In the genomic region with DNA sequence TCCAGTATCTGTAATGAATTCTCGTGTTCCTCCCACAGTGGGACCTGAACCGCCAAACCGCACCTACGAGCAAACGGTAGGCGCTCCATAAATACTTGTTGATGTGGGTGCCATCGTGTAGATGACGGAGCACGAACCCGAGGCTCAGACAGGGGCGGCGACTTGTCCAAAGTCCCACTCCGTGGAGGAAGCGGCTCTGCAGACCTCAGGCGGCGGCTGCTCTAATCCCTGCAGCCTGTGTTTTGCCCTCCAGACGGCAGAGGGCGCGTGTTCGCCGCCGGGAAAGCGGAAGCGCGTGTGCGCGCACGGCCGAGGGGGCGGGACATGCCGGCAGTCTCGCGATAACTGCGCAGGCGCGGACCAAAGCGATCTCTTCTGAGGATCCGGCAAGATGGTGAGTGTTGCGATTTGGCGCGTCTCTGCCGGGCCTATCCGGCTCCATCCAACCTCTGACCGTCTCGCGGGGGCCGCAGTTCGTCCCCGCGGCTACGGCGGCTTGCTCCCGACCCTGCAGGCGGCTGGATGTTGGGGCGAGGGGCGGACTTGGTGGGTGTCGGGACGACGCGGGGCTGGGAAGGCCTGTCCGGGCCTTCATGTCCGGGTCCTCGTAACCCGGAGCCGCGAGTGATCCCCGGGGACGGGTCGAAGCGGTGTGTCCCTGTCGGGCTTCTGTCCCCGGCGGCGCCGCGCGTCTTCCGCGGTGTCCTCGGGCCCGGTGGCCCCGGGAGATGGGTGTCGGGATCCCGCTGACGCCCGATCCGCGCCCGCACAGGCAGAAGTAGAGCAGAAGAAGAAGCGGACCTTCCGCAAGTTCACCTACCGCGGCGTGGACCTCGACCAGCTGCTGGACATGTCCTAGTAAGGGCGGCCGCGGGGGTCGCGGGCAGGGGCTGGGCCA, we compare ENCODE assay signal across 8 cellular contexts. TPM values are rescaled to one million over a fixed set of nuclear protein-coding genes. Genes with fewer than 3 reads are reported as not detected.
DNase-seq lines count a peak whose midpoint lies in the region; ATAC-seq and TF ChIP-seq lines count a peak whose summit lies in the region.

Gene RPS15, plus strand, starts transcription at position 362 of the 898 bp plus-strand sequence. Its CDS starts 30 bp downstream, at position 392.

- DNase-seq in DMS 273 treated with DMSO at 0.1 percent for 48 hours (lab: John Stamatoyannopoulos, UW) = peak; percentile 81
- DNase-seq in OCI-M1 (lab: John Stamatoyannopoulos, UW) = peak; percentile 92
- peak; percentile 92 for DNase-seq in activated T-cell treated with anti-CD3 and anti-CD28 coated beads for 24 hours (ENCODE audit: low read depth)
- DNase-seq in epithelial cell of esophagus (ENCODE audit: low read depth) = peak; percentile 95
- peak; percentile 96 for DNase-seq in mucosa of gallbladder (ENCODE audit: low spot score)
- DNase-seq in stimulated activated CD8-positive, alpha-beta memory T cell treated with anti-CD3 and anti-CD28 coated beads, Interleukin-4, amount 100 ng/mL, for 24 hours (ENCODE audit: low read depth) = peak; percentile 91

- ATAC-seq in GM21526 (IDR thresholded peaks at IDR 0.05; ENCODE audit: low FRiP score, unreplicated experiment) = peak; percentile 61

- TF ChIP-seq RAD21 in Ishikawa (IDR thresholded peaks at IDR 0.05; ENCODE audit: low read depth) = peak; percentile 42; the same call in 1 of the 2 replicates

- TF ChIP-seq CTCF in epithelial cell of esophagus (IDR thresholded peaks at IDR 0.05; ENCODE audit: insufficient read depth, low read depth, low read length, missing control alignments) = peak; percentile 89

- peak; percentile 35; the same call in 1 of the 2 replicates for TF ChIP-seq EP300 in Ishikawa (IDR thresholded peaks at IDR 0.05; ENCODE audit: borderline replicate concordance)

- H3K4me3 ChIP-seq in epithelial cell of esophagus (ENCODE audit: low read length) = peak within 1 kb of the TSS; percentile 93

TF ChIP-seq in Ishikawa, 13 proteins besides CTCF, POLR2A, EP300 and RAD21:
- TF ChIP-seq CEBPB (IDR thresholded peaks at IDR 0.05) (peak; percentile 6; the same call in 1 of the 2 replicates), TCF12 (IDR thresholded peaks at IDR 0.05; ENCODE audit: low read depth) (peak; percentile 81), NFIC (IDR thresholded peaks at IDR 0.05) (no peak), EGR1 (IDR thresholded peaks at IDR 0.05) (0 out of 2 replicates have a peak, but pooled peaks have one; percentile 46), ZBTB7A (IDR thresholded peaks at IDR 0.05; ENCODE audit: low read depth) (0 out of 2 replicates have a peak, but pooled peaks have one; percentile 36), FOXM1 (IDR thresholded peaks at IDR 0.05; ENCODE audit: borderline replicate concordance, low read depth) (no peak), CREB1 (IDR thresholded peaks at IDR 0.05; ENCODE audit: low read depth) (no peak), TEAD4 (IDR thresholded peaks at IDR 0.05) (no peak), TAF1 (IDR thresholded peaks at IDR 0.05; ENCODE audit: low read depth) (peak; percentile 100), YY1 (IDR thresholded peaks at IDR 0.05; ENCODE audit: low read depth) (peak; percentile 89)
- TF ChIP-seq, protein P1, sequence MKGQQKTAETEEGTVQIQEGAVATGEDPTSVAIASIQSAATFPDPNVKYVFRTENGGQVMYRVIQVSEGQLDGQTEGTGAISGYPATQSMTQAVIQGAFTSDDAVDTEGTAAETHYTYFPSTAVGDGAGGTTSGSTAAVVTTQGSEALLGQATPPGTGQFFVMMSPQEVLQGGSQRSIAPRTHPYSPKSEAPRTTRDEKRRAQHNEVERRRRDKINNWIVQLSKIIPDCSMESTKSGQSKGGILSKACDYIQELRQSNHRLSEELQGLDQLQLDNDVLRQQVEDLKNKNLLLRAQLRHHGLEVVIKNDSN (IDR thresholded peaks at IDR 0.05) = peak; percentile 52; the same call in 1 of the 2 replicates
- TF ChIP-seq, protein P2, sequence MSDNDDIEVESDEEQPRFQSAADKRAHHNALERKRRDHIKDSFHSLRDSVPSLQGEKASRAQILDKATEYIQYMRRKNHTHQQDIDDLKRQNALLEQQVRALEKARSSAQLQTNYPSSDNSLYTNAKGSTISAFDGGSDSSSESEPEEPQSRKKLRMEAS (IDR thresholded peaks at IDR 0.05) = peak; percentile 85
- TF ChIP-seq, protein P3, sequence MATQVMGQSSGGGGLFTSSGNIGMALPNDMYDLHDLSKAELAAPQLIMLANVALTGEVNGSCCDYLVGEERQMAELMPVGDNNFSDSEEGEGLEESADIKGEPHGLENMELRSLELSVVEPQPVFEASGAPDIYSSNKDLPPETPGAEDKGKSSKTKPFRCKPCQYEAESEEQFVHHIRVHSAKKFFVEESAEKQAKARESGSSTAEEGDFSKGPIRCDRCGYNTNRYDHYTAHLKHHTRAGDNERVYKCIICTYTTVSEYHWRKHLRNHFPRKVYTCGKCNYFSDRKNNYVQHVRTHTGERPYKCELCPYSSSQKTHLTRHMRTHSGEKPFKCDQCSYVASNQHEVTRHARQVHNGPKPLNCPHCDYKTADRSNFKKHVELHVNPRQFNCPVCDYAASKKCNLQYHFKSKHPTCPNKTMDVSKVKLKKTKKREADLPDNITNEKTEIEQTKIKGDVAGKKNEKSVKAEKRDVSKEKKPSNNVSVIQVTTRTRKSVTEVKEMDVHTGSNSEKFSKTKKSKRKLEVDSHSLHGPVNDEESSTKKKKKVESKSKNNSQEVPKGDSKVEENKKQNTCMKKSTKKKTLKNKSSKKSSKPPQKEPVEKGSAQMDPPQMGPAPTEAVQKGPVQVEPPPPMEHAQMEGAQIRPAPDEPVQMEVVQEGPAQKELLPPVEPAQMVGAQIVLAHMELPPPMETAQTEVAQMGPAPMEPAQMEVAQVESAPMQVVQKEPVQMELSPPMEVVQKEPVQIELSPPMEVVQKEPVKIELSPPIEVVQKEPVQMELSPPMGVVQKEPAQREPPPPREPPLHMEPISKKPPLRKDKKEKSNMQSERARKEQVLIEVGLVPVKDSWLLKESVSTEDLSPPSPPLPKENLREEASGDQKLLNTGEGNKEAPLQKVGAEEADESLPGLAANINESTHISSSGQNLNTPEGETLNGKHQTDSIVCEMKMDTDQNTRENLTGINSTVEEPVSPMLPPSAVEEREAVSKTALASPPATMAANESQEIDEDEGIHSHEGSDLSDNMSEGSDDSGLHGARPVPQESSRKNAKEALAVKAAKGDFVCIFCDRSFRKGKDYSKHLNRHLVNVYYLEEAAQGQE (IDR thresholded peaks at IDR 0.05; ENCODE audit: low read depth) = peak; percentile 46; the same call in 1 of the 2 replicates

RNA-seq across cellular contexts. Expression of gene RPS15, which starts in this region (rescaled TPM):
- total RNA-seq in mucosa of gallbladder = 877 TPM

Comparison
In these comparisons a context has a peak if more than half of its experiments do, and no peak if none do; other contexts are left out.
1. Peak in every context shown above with its lines: DNase-seq, ATAC-seq and H3K4me3 ChIP-seq.